In the genomic region with DNA sequence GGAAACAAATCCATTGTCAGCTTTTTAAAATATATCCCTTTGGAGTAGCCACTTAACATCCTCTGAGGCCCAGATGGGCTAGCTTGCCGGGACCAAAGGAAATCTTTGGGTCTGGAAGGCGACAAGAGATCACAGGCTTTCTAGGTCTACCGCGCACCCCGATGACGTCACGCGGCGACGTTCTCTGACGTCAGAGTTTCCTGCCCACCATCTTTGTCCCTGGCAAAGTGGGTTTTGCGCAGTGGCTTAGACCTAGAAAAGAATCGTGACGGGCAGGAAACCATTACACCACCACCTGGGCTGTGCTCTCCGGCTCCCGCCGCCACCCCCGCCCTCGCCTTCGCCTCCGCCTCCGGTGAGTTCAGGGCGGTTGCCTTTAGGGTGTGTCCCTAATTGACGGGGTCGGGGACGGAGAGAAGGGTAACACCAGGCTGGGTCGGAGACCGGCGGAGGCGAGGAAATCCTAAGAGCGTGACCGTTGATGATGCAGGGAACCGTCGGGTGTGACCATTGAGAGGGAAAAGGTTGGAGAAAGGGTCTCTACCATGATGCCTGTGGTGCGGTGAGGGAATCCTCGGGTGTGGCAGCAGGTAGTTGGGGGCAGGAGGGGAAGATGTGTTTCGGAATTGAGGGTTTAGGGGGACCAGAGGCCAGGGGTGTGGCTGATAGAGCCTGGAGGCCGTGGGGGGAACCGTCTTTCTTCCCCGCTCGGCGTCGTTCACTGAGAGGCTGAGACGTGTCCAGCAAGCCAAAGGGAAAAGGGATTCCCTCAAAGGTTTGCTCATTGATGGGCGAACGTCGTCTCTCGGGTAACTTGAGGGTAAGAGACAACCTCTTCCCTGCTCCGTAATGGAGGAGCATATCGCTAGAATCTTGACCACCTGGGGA, we compare ENCODE assay signal across 8 cellular contexts. TPM values are rescaled to one million over a fixed set of nuclear protein-coding genes. Genes with fewer than 3 reads are reported as not detected.
A peak's percentile ranks its signal among the peaks of the same experiment; 100 is the strongest.
DNase-seq lines count a peak whose midpoint lies in the region; ATAC-seq and TF ChIP-seq lines count a peak whose summit lies in the region.

A gene (plus strand): TSS at position 249 of the 888 bp plus-strand sequence. CDS start 6,709 bp downstream, outside the sequence.

- H3K36me3 Mint-ChIP-seq in activated naive CD8-positive, alpha-beta T cell treated with anti-CD3 and anti-CD28 coated beads, Interleukin-2, amount 10 ng/mL, durations not matched to agents 7 days and 5 days = peaks cover 3% of the 10 kb centered on the region

- 0 to 1% (median 1%) methylated on average over 50 of the region's 50 CpGs for WGBS in ovary, 3 donors
- WGBS in thyroid gland, 2 donors = 1% methylated on average over 37 to 43 of the region's 50 CpGs

- H3F3A ChIP-seq in SU-DHL-6 (ENCODE audit: insufficient read depth) = peaks cover 9% of the 10 kb centered on the region

- TF ChIP-seq POLR2A in ovary (IDR thresholded peaks at IDR 0.05) (peak; percentile 78), thyroid gland (IDR thresholded peaks at IDR 0.05) (peak in 1 of 2 donors; percentile 76)

- H3K9me2 ChIP-seq in SU-DHL-6 (replicated peaks; ENCODE audit: insufficient read depth, low read length) = no peaks in the 10 kb centered on the region

- H2AFZ ChIP-seq in SU-DHL-6 (ENCODE audit: low read depth, low read length, severe bottlenecking) = peak within 1 kb of the TSS; percentile 92

- H3K4me3 ChIP-seq in SU-DHL-6 (ENCODE audit: insufficient read depth, low read length, poor library complexity, severe bottlenecking) (peak within 1 kb of the TSS; percentile 86), ovary (peak within 1 kb of the TSS; percentile 93), thyroid gland (replicated peaks in 1 of 3) (peak within 1 kb of the TSS; percentile 69 to 100 (median 94))

- POLR2A ChIA-PET in activated naive CD8-positive, alpha-beta T cell treated with anti-CD3 and anti-CD28 coated beads, Interleukin-2, amount 10 ng/mL, durations not matched to agents 7 days and 5 days (lab: Charles Lee) = interaction anchor here (0.6 to 2.7 kb wide), 12 partner anchors 9 to 346 kb away, joined by 3 to 32 read pairs (median 6); a partner anchor contains a TSS

- DNase-seq in GM10266 (ENCODE audit: extremely low spot score) (peak; percentile 88), NCI-H128 (lab: John Stamatoyannopoulos, UW; ENCODE audit: unreplicated experiment) (peak; percentile 73), Right ventricle myocardium inferior (ENCODE audit: missing footprints) (peak; percentile 95), ovary (peak; percentile 87 to 98 (median 94)), thyroid gland (peak; percentile 86 to 89)
- peak; percentile 98 for DNase-seq in activated naive CD8-positive, alpha-beta T cell treated with anti-CD3 and anti-CD28 coated beads, Interleukin-2, amount 10 ng/mL, durations not matched to agents 7 days and 5 days

- peaks cover 5% of the 10 kb centered on the region for H3K4me1 ChIP-seq in ovary (ENCODE audit: insufficient read depth)
- H3K4me1 ChIP-seq in thyroid gland = peaks cover 8 to 16% of the 10 kb centered on the region in 2 donors

- peaks cover 33% of the 10 kb centered on the region for H3K79me2 ChIP-seq in SU-DHL-6 (ENCODE audit: insufficient read depth, low read length)

- peak within 1 kb of the TSS; percentile 99 for H3K27ac Mint-ChIP-seq in activated naive CD8-positive, alpha-beta T cell treated with anti-CD3 and anti-CD28 coated beads, Interleukin-2, amount 10 ng/mL, durations not matched to agents 7 days and 5 days

- peak; percentile 45 for TF ChIP-seq EP300 in ovary (IDR thresholded peaks at IDR 0.05)

- H3K27me3 ChIP-seq in SU-DHL-6 (ENCODE audit: low read length) = no peaks in the 10 kb centered on the region
- no peaks in the 10 kb centered on the region for H3K27me3 ChIP-seq in ovary
- H3K27me3 ChIP-seq in thyroid gland = no peaks in the 10 kb centered on the region

- H3K27ac ChIP-seq in SU-DHL-6 (ENCODE audit: low read depth, low read length) (peak within 1 kb of the TSS; percentile 49), ovary (peak within 1 kb of the TSS; percentile 3 to 58), thyroid gland (peak within 1 kb of the TSS; percentile 81 to 89 (median 86))

- H4K20me1 ChIP-seq in SU-DHL-6 (ENCODE audit: low read depth, low read length) = no peaks in the 10 kb centered on the region

- peak within 1 kb of the TSS; percentile 75 for H3K9ac ChIP-seq in SU-DHL-6 (ENCODE audit: low read length)

- peak within 1 kb of the TSS; percentile 60 for H3K4me2 ChIP-seq in SU-DHL-6 (ENCODE audit: low read depth, low read length, poor library complexity, severe bottlenecking)

- no peaks in the 10 kb centered on the region for H3K36me3 ChIP-seq in SU-DHL-6 (ENCODE audit: low read length)
- no peaks in the 10 kb centered on the region for H3K36me3 ChIP-seq in ovary
- no peaks in the 10 kb centered on the region for H3K36me3 ChIP-seq in thyroid gland

- intact Hi-C loops in Right ventricle myocardium inferior (cut with DNase I) = loop anchor here (1.0 to 10.0 kb wide), 2 partner anchors 9 to 613 kb away; a partner anchor contains a TSS
- intact Hi-C loops in ovary (cut with DNase I) = no loop called here
- intact Hi-C loops in thyroid gland (cut with DNase I) = no loop called here

- H3K27me3 Mint-ChIP-seq in activated naive CD8-positive, alpha-beta T cell treated with anti-CD3 and anti-CD28 coated beads, Interleukin-2, amount 10 ng/mL, durations not matched to agents 7 days and 5 days = no peaks in the 10 kb centered on the region

- peak; percentile 91 for ATAC-seq in HG02642 (IDR thresholded peaks at IDR 0.05; ENCODE audit: poor library complexity, unreplicated experiment)
- peak; percentile 99 for ATAC-seq in activated naive CD8-positive, alpha-beta T cell treated with anti-CD3 and anti-CD28 coated beads, Interleukin-2, amount 10 ng/mL, durations not matched to agents 7 days and 5 days (ENCODE audit: low read depth)
- ATAC-seq in Right ventricle myocardium inferior = peak; percentile 96

- TF ChIP-seq CTCF in GM10266 (IDR thresholded peaks at IDR 0.05; ENCODE audit: control insufficient read depth, insufficient read depth, low read depth, missing control alignments) (no peak), SU-DHL-6 (IDR thresholded peaks at IDR 0.05; ENCODE audit: insufficient read depth, low read length, poor library complexity, severe bottlenecking) (no peak), ovary (IDR thresholded peaks at IDR 0.05) (peak in 2 of 3 donors; percentile 31 to 41), thyroid gland (IDR thresholded peaks at IDR 0.05) (peak in 1 of 6 experiments; percentile 46)

- peak within 1 kb of the TSS; percentile 94 for H3K4me3 Mint-ChIP-seq in activated naive CD8-positive, alpha-beta T cell treated with anti-CD3 and anti-CD28 coated beads, Interleukin-2, amount 10 ng/mL, durations not matched to agents 7 days and 5 days

- H3K9me3 Mint-ChIP-seq in activated naive CD8-positive, alpha-beta T cell treated with anti-CD3 and anti-CD28 coated beads, Interleukin-2, amount 10 ng/mL, durations not matched to agents 7 days and 5 days = no peaks in the 10 kb centered on the region

- no peaks in the 10 kb centered on the region for H3K9me3 ChIP-seq in SU-DHL-6 (ENCODE audit: insufficient read depth, low read length)
- H3K9me3 ChIP-seq in ovary = no peaks in the 10 kb centered on the region
- H3K9me3 ChIP-seq in thyroid gland = no peaks in the 10 kb centered on the region

- peaks cover 32% of the 10 kb centered on the region for H3K4me1 Mint-ChIP-seq in activated naive CD8-positive, alpha-beta T cell treated with anti-CD3 and anti-CD28 coated beads, Interleukin-2, amount 10 ng/mL, durations not matched to agents 7 days and 5 days

RNA-seq across cellular contexts. Expression of the gene that starts here (rescaled TPM):
- total RNA-seq in activated naive CD8-positive, alpha-beta T cell treated with anti-CD3 and anti-CD28 coated beads, Interleukin-2, amount 10 ng/mL, durations not matched to agents 7 days and 5 days = 100 to 1,000 TPM; 154 to 163 TPM
- total RNA-seq in Right ventricle myocardium inferior (117 TPM), ovary (100 to 1,000 TPM in 5 of 7 donors, 10 to 100 TPM in 2; 48.3 to 170 (median 139) TPM), thyroid gland (100 to 1,000 TPM; 105 to 162 (median 122) TPM)
- 100 to 1,000 TPM in 1 of 2 donors, 10 to 100 TPM in 1; 42.6 to 164 TPM for polyA plus RNA-seq in ovary

Comparison
In these comparisons a context has a peak if more than half of its experiments do, and no peak if none do; other contexts are left out.
1. Peak in every context shown above with its lines: DNase-seq, ATAC-seq, H3K4me3 ChIP-seq and H3K27ac ChIP-seq.
2. CTCF ChIP-seq: peak in ovary (2 of 3); none in GM10266 (single experiment) and SU-DHL-6 (single experiment).
3. H3K27ac ChIP-seq: peak in every context shown above with its lines; median percentile 86 in thyroid gland; 49 in SU-DHL-6; 30 in ovary.